8 cellular contexts compared by ENCODE assay signal in genomic region chr4:139665079-139665689, GRCh38. TPM values are rescaled to one million over a fixed set of nuclear protein-coding genes. Genes with fewer than 3 reads are reported as not detected.
DNase-seq lines count a peak whose midpoint lies in the region; ATAC-seq and TF ChIP-seq lines count a peak whose summit lies in the region.

No MANE protein-coding gene starts in this region.

- TF ChIP-seq CTCF in foreskin fibroblast (IDR thresholded peaks at IDR 0.05; ENCODE audit: low read depth, low read length) = no peak
- no peak for TF ChIP-seq CTCF in spleen (IDR thresholded peaks at IDR 0.05 in 8 of 11, conservative IDR thresholded peaks at IDR 0.05 in 3 of 11)
- no peak for TF ChIP-seq CTCF in foreskin keratinocyte (conservative IDR thresholded peaks at IDR 0.05)

- 84 to 86% methylated on average over 10 of the region's 10 CpGs for WGBS in GM23248 (ENCODE audit: low coverage in 1 of 2, low lambda C conversion rate in 2 of 2, missing lambda C conversion rate in 2 of 2), 2 experiments
- WGBS in spleen, 5 donors = 48 to 61% (median 60%) methylated on average over 10 of the region's 10 CpGs

- H3K4me3 ChIP-seq in GM23248 (peak overlapping the region; percentile 86), foreskin fibroblast (ENCODE audit: low read depth in 1 of 2, low read length in 2 of 2) (peak overlapping the region; percentile 52 to 58), spleen (peak overlapping the region; percentile 44 to 74 (median 51))

- peak overlapping the region; percentile 92 for H3K4me2 ChIP-seq in GM23248 (ENCODE audit: unreplicated experiment)

- intact Hi-C loops in spleen (cut with DNase I; ENCODE audit: low total_unique reads) = no loop called here

- no peaks in the 10 kb centered on the region for H3K79me2 ChIP-seq in GM23248 (ENCODE audit: insufficient read depth)

- peaks cover 7% of the 10 kb centered on the region; the same call in 1 of the 2 replicates for H3K4me1 ChIP-seq in GM23248 (ENCODE audit: insufficient read depth)
- peaks cover 7 to 62% (median 33%) of the 10 kb centered on the region in 6 donors for H3K4me1 ChIP-seq in spleen
- H3K4me1 ChIP-seq in foreskin keratinocyte = peaks cover 9% of the 10 kb centered on the region

- ATAC-seq in T-helper 17 cell (no peak), foreskin keratinocyte (no peak), GM18858 (IDR thresholded peaks at IDR 0.05; ENCODE audit: unreplicated experiment) (no peak)

- in situ Hi-C loops in GM23248 (cut with MboI) = no loop called here

- DNase-seq in GM23248 (no peak), T-helper 17 cell (no peak), foreskin fibroblast (no peak), spleen (no peak), foreskin keratinocyte (no peak), NOMO-1 treated with dmso at 0.1 percent for 144 hours (lab: John Stamatoyannopoulos, UW; ENCODE audit: unreplicated experiment) (no peak), CD1c-positive myeloid dendritic cell (ENCODE audit: extremely low spot score) (no peak)

- peaks cover 18% of the 10 kb centered on the region for H3K4me1 Mint-ChIP-seq in T-helper 17 cell

- H3K27ac Mint-ChIP-seq in T-helper 17 cell = peak overlapping the region; percentile 86

- no peaks in the 10 kb centered on the region for H3K9me3 ChIP-seq in GM23248 (ENCODE audit: low read depth)
- H3K9me3 ChIP-seq in T-helper 17 cell (ENCODE audit: control insufficient read depth, low read length, poor library complexity, severe bottlenecking) = no peaks in the 10 kb centered on the region
- no peaks in the 10 kb centered on the region for H3K9me3 ChIP-seq in spleen

- H3K27ac ChIP-seq in GM23248 = peak overlapping the region; percentile 69
- peak overlapping the region; percentile 76 to 90 (median 82) for H3K27ac ChIP-seq in spleen
- no peak overlapping the region for H3K27ac ChIP-seq in foreskin keratinocyte

- H3K36me3 Mint-ChIP-seq in T-helper 17 cell (ENCODE audit: low read depth) = no peaks in the 10 kb centered on the region

- no peaks in the 10 kb centered on the region for H4K20me1 ChIP-seq in GM23248 (ENCODE audit: insufficient read depth)

- no peaks in the 10 kb centered on the region for H3K9me2 ChIP-seq in GM23248 (ENCODE audit: insufficient read depth)

- no peaks in the 10 kb centered on the region for H3F3A ChIP-seq in GM23248 (ENCODE audit: insufficient read depth)

- H2AFZ ChIP-seq in GM23248 = peak overlapping the region; percentile 94

- TF ChIP-seq POLR2A in spleen (IDR thresholded peaks at IDR 0.05) = no peak

- peak overlapping the region; percentile 96 for H3K4me3 Mint-ChIP-seq in T-helper 17 cell

- no peaks in the 10 kb centered on the region for H3K27me3 Mint-ChIP-seq in T-helper 17 cell

- H3K27me3 ChIP-seq in GM23248 (replicated peaks; ENCODE audit: insufficient read depth) = no peaks in the 10 kb centered on the region
- no peaks in the 10 kb centered on the region for H3K27me3 ChIP-seq in spleen (replicated peaks in 1 of 7)
- H3K27me3 ChIP-seq in foreskin keratinocyte = no peaks in the 10 kb centered on the region

- peak overlapping the region; percentile 81 for H3K9ac ChIP-seq in GM23248

- H3K36me3 ChIP-seq in GM23248 (ENCODE audit: low read depth) (no peaks in the 10 kb centered on the region), spleen (no peaks in the 10 kb centered on the region)

RNA-seq across cellular contexts. Expression of gene MGST2, which starts 0.4 kb away (rescaled TPM):
- 2.0 and 7.5 TPM in 2 replicates for total RNA-seq in GM23248 (2014; rRNA removed; shearing (Covaris generic))
- polyA plus RNA-seq in GM23248 (2016; fragmentation: Nextera tagmentation; extraction: Ambion mirVana) (17.9 and 18.1 TPM in 2 replicates), spleen (10 to 100 TPM; 26.9 to 54.1 (median 50.6) TPM), foreskin keratinocyte (49.9 and 52.1 TPM in 2 replicates)
- total RNA-seq in T-helper 17 cell (1 to 10 TPM; 1.6 to 3.1 TPM), spleen (100 to 1,000 TPM in 1 of 7 donors, 10 to 100 TPM in 6; 41.5 to 114 (median 67.3) TPM), foreskin keratinocyte (34.7 and 35.6 TPM in 2 replicates)
